8 cellular contexts compared by ENCODE assay signal in the genomic region with DNA sequence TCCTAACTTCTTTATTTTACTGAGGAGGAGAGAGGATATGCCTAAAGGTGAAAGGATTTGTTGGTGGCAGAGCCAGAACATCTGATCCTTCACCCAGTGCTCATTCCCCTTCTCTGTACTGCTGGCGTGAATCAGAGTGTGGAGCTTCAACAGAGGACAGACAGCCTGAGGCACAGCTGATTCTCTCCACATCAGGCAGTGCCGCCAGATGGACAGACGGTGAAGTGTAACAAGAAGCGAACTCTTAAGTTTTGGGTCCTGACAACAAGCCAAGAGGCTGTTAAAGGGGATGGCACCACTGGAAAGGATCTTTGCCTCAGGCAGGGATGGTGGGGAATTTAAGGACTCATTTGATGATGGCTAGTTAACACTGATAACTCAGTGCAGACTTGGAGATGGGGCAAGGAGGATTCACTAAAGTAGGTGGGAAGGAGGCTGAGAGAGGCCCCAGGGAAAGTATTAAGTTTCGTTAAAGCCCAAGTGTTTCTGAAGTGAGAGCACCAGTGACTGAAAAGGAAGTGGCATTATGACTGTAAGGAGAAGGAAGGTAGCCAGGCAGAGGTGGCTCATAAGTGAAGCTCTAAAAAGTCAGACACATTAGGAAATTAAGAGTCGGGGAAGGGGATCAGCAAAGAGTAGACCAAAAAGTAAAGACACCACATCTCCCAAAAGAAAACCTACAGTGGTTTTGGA.
A peak's percentile ranks its signal among the peaks of the same experiment; 100 is the strongest.
DNase-seq lines count a peak whose midpoint lies in the region; ATAC-seq and TF ChIP-seq lines count a peak whose summit lies in the region.

No MANE protein-coding gene starts in this region.

- H3K36me3 ChIP-seq in cardiac muscle cell, result no peaks in the 10 kb centered on the region
- H3K36me3 ChIP-seq in OCI-LY1 (ENCODE audit: insufficient read depth, low read length), result no peaks in the 10 kb centered on the region
- H3K36me3 ChIP-seq in transverse colon, result no peaks in the 10 kb centered on the region

- intact Hi-C loops in cardiac septum (cut with DNase I) (no loop called here), Calu3 (cut with micrococcal nuclease; ENCODE audit: unreplicated experiment) (no loop called here), transverse colon (cut with DNase I; ENCODE audit: low total_unique reads) (no loop called here)

- no peaks in the 10 kb centered on the region for H3K9me3 Mint-ChIP-seq in Calu3 (ENCODE audit: low read depth, unreplicated experiment)

- WGBS in transverse colon (ENCODE audit: low coverage in 1 of 2), 2 donors, result 69 to 85% methylated on average over 5 to 6 of the region's 6 CpGs

- no peak overlapping the region for H2AFZ ChIP-seq in OCI-LY1 (ENCODE audit: low read length)

- no peaks in the 10 kb centered on the region for H3K79me2 ChIP-seq in OCI-LY1 (ENCODE audit: insufficient read depth, low read length)

- peak; percentile 59 to 77 for DNase-seq in cardiac muscle cell (ENCODE audit: low read depth in 1 of 2, low spot score in 1 of 2)
- no peak for DNase-seq in cardiac septum (ENCODE audit: low spot score)
- peak; percentile 46 for DNase-seq in hepatic stellate cell (ENCODE audit: low spot score)
- DNase-seq in Calu3, result no peak
- DNase-seq in middle frontal gyrus (ENCODE audit: extremely low spot score, low spot score), result no peak
- DNase-seq in transverse colon, result no peak

- H3K27me3 Mint-ChIP-seq in Calu3 (ENCODE audit: unreplicated experiment), result no peaks in the 10 kb centered on the region

- H3K4me2 ChIP-seq in OCI-LY1 (ENCODE audit: low read length), result no peak overlapping the region

- H4K20me1 ChIP-seq in OCI-LY1 (ENCODE audit: insufficient read depth, low read length), result no peaks in the 10 kb centered on the region

- no peaks in the 10 kb centered on the region for H3K36me3 Mint-ChIP-seq in Calu3 (ENCODE audit: insufficient read depth, unreplicated experiment)

- no peak for TF ChIP-seq POLR2A in transverse colon (IDR thresholded peaks at IDR 0.05)

- CTCF ChIA-PET in Calu3 (lab: Charles Lee), result interaction anchor here (1.5 kb wide), 1 partner anchor 61 kb away, joined by 14 read pairs; no protein-coding TSS in a partner anchor

- H3K4me1 ChIP-seq in cardiac muscle cell (ENCODE audit: low read depth) (peaks cover 15% of the 10 kb centered on the region), OCI-LY1 (ENCODE audit: insufficient read depth, low read length, severe bottlenecking) (no peaks in the 10 kb centered on the region), transverse colon (peaks cover 0 to 7% (median 0%) of the 10 kb centered on the region in 4 donors)

- H3K4me1 Mint-ChIP-seq in Calu3 (ENCODE audit: low read depth, unreplicated experiment), result no peaks in the 10 kb centered on the region

- H3K27me3 ChIP-seq in cardiac muscle cell (no peaks in the 10 kb centered on the region), OCI-LY1 (ENCODE audit: insufficient read depth, low read length) (no peaks in the 10 kb centered on the region), transverse colon (no peaks in the 10 kb centered on the region)

- no peak overlapping the region for H3K9ac ChIP-seq in OCI-LY1 (ENCODE audit: low read length)

- TF ChIP-seq EP300 in transverse colon (IDR thresholded peaks at IDR 0.05; ENCODE audit: low read depth), result no peak

- peak; percentile 62 for TF ChIP-seq CTCF in cardiac muscle cell (IDR thresholded peaks at IDR 0.05; ENCODE audit: low read depth, low read length)
- peak; percentile 44 for TF ChIP-seq CTCF in OCI-LY1 (IDR thresholded peaks at IDR 0.05; ENCODE audit: low read length)
- no peak for TF ChIP-seq CTCF in Calu3 (IDR thresholded peaks at IDR 0.05; ENCODE audit: unreplicated experiment)
- no peak for TF ChIP-seq CTCF in transverse colon (IDR thresholded peaks at IDR 0.05)

- H3K9me2 ChIP-seq in OCI-LY1 (ENCODE audit: low read depth, low read length), result no peaks in the 10 kb centered on the region

- no peaks in the 10 kb centered on the region for H3F3A ChIP-seq in OCI-LY1 (ENCODE audit: insufficient read depth, low read length)

- H3K4me3 ChIP-seq in cardiac muscle cell (no peak overlapping the region), OCI-LY1 (ENCODE audit: low read depth, low read length, poor library complexity, severe bottlenecking) (no peak overlapping the region), transverse colon (no peak overlapping the region)

- peak; percentile 77 for ATAC-seq in HG02571 (IDR thresholded peaks at IDR 0.05; ENCODE audit: unreplicated experiment)

- no peak overlapping the region for H3K4me3 Mint-ChIP-seq in Calu3 (ENCODE audit: low read depth, unreplicated experiment)

- no peak overlapping the region for H3K27ac Mint-ChIP-seq in Calu3 (ENCODE audit: unreplicated experiment)

- H3K27ac ChIP-seq in cardiac muscle cell (no peak overlapping the region), OCI-LY1 (ENCODE audit: low read depth, low read length, poor library complexity, severe bottlenecking) (no peak overlapping the region), transverse colon (no peak overlapping the region)

- in situ Hi-C loops in transverse colon (cut with MboI; ENCODE audit: low pct_ligation_motif_present in 1 of 4, low pct_unique_long_range_greater_than_20kb in 1 of 4, low sequenced_read_pairs in 3 of 4), result no loop called here

- H3K9me3 ChIP-seq in cardiac muscle cell (ENCODE audit: low read depth), result no peaks in the 10 kb centered on the region
- no peaks in the 10 kb centered on the region for H3K9me3 ChIP-seq in OCI-LY1 (ENCODE audit: low read length)
- H3K9me3 ChIP-seq in transverse colon, result no peaks in the 10 kb centered on the region

- no TSS peak for BruUV-seq in Calu3 (replicated peaks; lab: Mats Ljungman, UMichigan)

Comparison
In these comparisons a context has a peak if more than half of its experiments do, and no peak if none do; other contexts are left out.
1. DNase-seq: peak in cardiac muscle cell (2 of 2) and hepatic stellate cell (single experiment); none in cardiac septum (single experiment), Calu3 (single experiment), middle frontal gyrus (single experiment) and transverse colon (single experiment).
2. CTCF ChIP-seq: peak in cardiac muscle cell (single experiment) and OCI-LY1 (single experiment); none in Calu3 (single experiment) and transverse colon (0 of 5).